In the genomic region with DNA sequence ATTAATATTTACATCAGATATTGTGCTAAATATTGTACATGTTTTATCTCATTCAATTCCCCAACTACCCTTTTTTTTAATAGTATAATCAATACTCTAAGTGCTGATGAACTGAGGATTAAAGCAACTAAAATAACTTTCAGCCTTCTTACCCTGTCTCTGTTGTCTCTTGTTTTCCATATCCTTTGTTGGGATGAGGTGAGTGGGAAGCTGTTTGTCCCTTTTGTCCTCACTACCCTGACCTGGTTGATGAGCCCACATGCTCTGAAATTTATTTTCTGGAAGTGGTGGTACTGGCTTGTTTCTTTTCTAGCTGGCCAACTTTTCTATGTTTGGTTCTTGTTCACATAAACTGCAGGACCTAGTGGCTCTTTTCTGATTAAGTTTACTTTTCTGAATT, we compare ENCODE assay signal across 20 cellular contexts. TPM values are rescaled to one million over a fixed set of nuclear protein-coding genes. Genes with fewer than 3 reads are reported as not detected.
A peak's percentile ranks its signal among the peaks of the same experiment; 100 is the strongest.
DNase-seq lines count a peak whose midpoint lies in the region; ATAC-seq, FAIRE-seq and TF ChIP-seq lines count a peak whose summit lies in the region.
"Had no signal": no experiment of that assay in that cellular context is flagged by ENCODE, and none has a peak within 500 bp of the region (broad histone marks: within the 10 kb centered on the region; RNA-seq: fewer than 3 reads in every experiment).

No MANE protein-coding gene starts in this region.

- H2AK5ac ChIP-seq in H1 (ENCODE audit: low read depth, low read length) = no peak overlapping the region

- no peak overlapping the region for H3K56ac ChIP-seq in H1 (replicated peaks; ENCODE audit: insufficient read length, low read depth, low read length)

- no peak overlapping the region for H2BK20ac ChIP-seq in H1 (ENCODE audit: low read length)

- peaks cover 0 to 6% (median 0%) of the 10 kb centered on the region in 4 experiments; a peak in 2 of 7 replicates for H3K4me1 ChIP-seq in H1 (replicated peaks in 1 of 4; ENCODE audit: control insufficient read depth in 3 of 4, insufficient read depth in 4 of 4, low read length in 3 of 4)
- H3K4me1 ChIP-seq: A549 had no signal

- H3K4me3 Mint-ChIP-seq in activated naive CD8-positive, alpha-beta T cell treated with anti-CD3 and anti-CD28 coated beads, Interleukin-2, amount 50 U/mL, for 24 hours = no peak overlapping the region
- no peak overlapping the region for H3K4me3 Mint-ChIP-seq in activated naive CD8-positive, alpha-beta T cell treated with anti-CD3 and anti-CD28 coated beads for 36 hours
- H3K4me3 Mint-ChIP-seq in mesothelial cell of epicardium = no peak overlapping the region
- H3K4me3 Mint-ChIP-seq: CD4-positive, alpha-beta memory T cell; HFFc6 had no signal

- no peaks in the 10 kb centered on the region for H3K27me3 Mint-ChIP-seq in activated naive CD8-positive, alpha-beta T cell treated with anti-CD3 and anti-CD28 coated beads, Interleukin-2, amount 50 U/mL, for 24 hours
- no peaks in the 10 kb centered on the region for H3K27me3 Mint-ChIP-seq in activated naive CD8-positive, alpha-beta T cell treated with anti-CD3 and anti-CD28 coated beads for 36 hours
- H3K27me3 Mint-ChIP-seq in mesothelial cell of epicardium (ENCODE audit: low read depth) = no peaks in the 10 kb centered on the region
- H3K27me3 Mint-ChIP-seq: CD4-positive, alpha-beta memory T cell had no signal

- no peak for FAIRE-seq in H1 (lab: Jason Lieb, UNC)
- peak; percentile 58 for FAIRE-seq in urothelium cell line (lab: Jason Lieb, UNC)
- FAIRE-seq: A549, H54, HTR-8/SVneo had no signal

- ATAC-seq in activated naive CD8-positive, alpha-beta T cell treated with anti-CD3 and anti-CD28 coated beads, Interleukin-2, amount 50 U/mL, for 24 hours = no peak
- no peak for ATAC-seq in GM21515 (IDR thresholded peaks at IDR 0.05; ENCODE audit: unreplicated experiment)
- ATAC-seq: A549, HCT116 had no signal

- H3K4me1 Mint-ChIP-seq in activated naive CD8-positive, alpha-beta T cell treated with anti-CD3 and anti-CD28 coated beads, Interleukin-2, amount 50 U/mL, for 24 hours = peaks cover 3% of the 10 kb centered on the region
- no peaks in the 10 kb centered on the region for H3K4me1 Mint-ChIP-seq in activated naive CD8-positive, alpha-beta T cell treated with anti-CD3 and anti-CD28 coated beads for 36 hours
- H3K4me1 Mint-ChIP-seq in mesothelial cell of epicardium = peaks cover 58% of the 10 kb centered on the region
- H3K4me1 Mint-ChIP-seq: CD4-positive, alpha-beta memory T cell had no signal

- H3K27ac Mint-ChIP-seq in activated naive CD8-positive, alpha-beta T cell treated with anti-CD3 and anti-CD28 coated beads, Interleukin-2, amount 50 U/mL, for 24 hours = peak overlapping the region; percentile 28
- H3K27ac Mint-ChIP-seq in activated naive CD8-positive, alpha-beta T cell treated with anti-CD3 and anti-CD28 coated beads for 36 hours = no peak overlapping the region
- H3K27ac Mint-ChIP-seq in mesothelial cell of epicardium = peak overlapping the region; percentile 95
- H3K27ac Mint-ChIP-seq: CD4-positive, alpha-beta memory T cell; HFFc6 had no signal

- no peak overlapping the region for H2BK5ac ChIP-seq in H1 (ENCODE audit: low read depth, low read length)

- H4K91ac ChIP-seq in H1 (replicated peaks; ENCODE audit: insufficient read length, low read length) = no peak overlapping the region

- no peak overlapping the region for H3K27ac ChIP-seq in H1 (ENCODE audit: low read depth, low read length)
- H3K27ac ChIP-seq: 22Rv1, A549, C4-2B had no signal

- no peaks in the 10 kb centered on the region for H3K23me2 ChIP-seq in H1 (ENCODE audit: low read depth, low read length)

- H3K9ac ChIP-seq in H1 (replicated peaks in 1 of 4; ENCODE audit: extremely low read depth in 1 of 4, low read depth in 3 of 4, low read length in 3 of 4) = no peak overlapping the region

- H3K4me2 ChIP-seq in H1 (ENCODE audit: insufficient read depth in 1 of 2, low read depth in 2 of 2, low read length in 2 of 2) = no peak overlapping the region; a peak in 1 of 4 replicates
- H3K4me2 ChIP-seq: A549 had no signal

- no peak for TF ChIP-seq POLR2A in H1 (IDR thresholded peaks at IDR 0.05; ENCODE audit: control extremely low read depth in 1 of 2, low read depth in 2 of 2, low read length in 2 of 2)

- no peaks in the 10 kb centered on the region for H3K36me3 Mint-ChIP-seq in activated naive CD8-positive, alpha-beta T cell treated with anti-CD3 and anti-CD28 coated beads, Interleukin-2, amount 50 U/mL, for 24 hours (ENCODE audit: low read depth)
- H3K36me3 Mint-ChIP-seq in activated naive CD8-positive, alpha-beta T cell treated with anti-CD3 and anti-CD28 coated beads for 36 hours = peaks cover 4% of the 10 kb centered on the region
- H3K36me3 Mint-ChIP-seq in mesothelial cell of epicardium = peaks cover 12% of the 10 kb centered on the region

- no peak overlapping the region for H3K23ac ChIP-seq in H1 (ENCODE audit: insufficient read length)

- H3K79me2 ChIP-seq in H1 (ENCODE audit: control insufficient read depth in 1 of 2, insufficient read depth in 2 of 2, low read length in 2 of 2) = no peaks in the 10 kb centered on the region

- H4K8ac ChIP-seq in H1 (ENCODE audit: extremely low read depth, insufficient read depth, low read length) = no peak overlapping the region

- no peak overlapping the region for H3K14ac ChIP-seq in H1 (ENCODE audit: insufficient read length)

- no peak overlapping the region for H2BK12ac ChIP-seq in H1 (ENCODE audit: low read depth, low read length)

- H3K9me3 Mint-ChIP-seq in activated naive CD8-positive, alpha-beta T cell treated with anti-CD3 and anti-CD28 coated beads, Interleukin-2, amount 50 U/mL, for 24 hours = peaks cover 6% of the 10 kb centered on the region
- peaks cover 8% of the 10 kb centered on the region for H3K9me3 Mint-ChIP-seq in activated naive CD8-positive, alpha-beta T cell treated with anti-CD3 and anti-CD28 coated beads for 36 hours
- H3K9me3 Mint-ChIP-seq in mesothelial cell of epicardium = peaks cover 18% of the 10 kb centered on the region

- H4K20me1 ChIP-seq in H1 (replicated peaks in 1 of 2; ENCODE audit: control insufficient read depth in 1 of 2, insufficient read depth in 2 of 2, low read length in 2 of 2) = no peaks in the 10 kb centered on the region

- H2BK15ac ChIP-seq in H1 (ENCODE audit: low read length) = no peak overlapping the region

- POLR2A ChIA-PET in H1 (lab: Charles Lee; ENCODE audit: partially characterized antibody) = no interaction called here

- no peaks in the 10 kb centered on the region for H3K36me3 ChIP-seq in H1 (ENCODE audit: control insufficient read depth in 2 of 4, insufficient read depth in 4 of 4, low read length in 3 of 4)

- no peak overlapping the region for H4K5ac ChIP-seq in H1 (ENCODE audit: insufficient read length, low read depth, low read length)

- H3K79me1 ChIP-seq in H1 (ENCODE audit: low read depth, low read length) = no peaks in the 10 kb centered on the region

- no peak overlapping the region for H3K4me3 ChIP-seq in H1 (ENCODE audit: extremely low read depth in 1 of 4, insufficient read depth in 2 of 4, low read depth in 3 of 4, low read length in 4 of 4)
- H3K4me3 ChIP-seq: A549 had no signal

- CTCF ChIA-PET in H1 (lab: Charles Lee; ENCODE audit: partially characterized antibody) = interaction anchor here (0.8 to 1.2 kb wide), 3 partner anchors 41 to 142 kb away, joined by 4 to 8 read pairs (median 5); no protein-coding TSS in a partner anchor

- H3K27me3 ChIP-seq in H1 (replicated peaks in 1 of 4; ENCODE audit: control insufficient read depth in 3 of 4, extremely low read depth in 1 of 4, insufficient read depth in 3 of 4, low read length in 3 of 4) = no peaks in the 10 kb centered on the region

- TF ChIP-seq EP300 in H1 (IDR thresholded peaks at IDR 0.05; ENCODE audit: borderline replicate concordance in 1 of 2, low read depth in 2 of 2, low read length in 2 of 2) = no peak

- no peak overlapping the region for H2BK120ac ChIP-seq in H1 (replicated peaks; ENCODE audit: low read depth, low read length)

- peak overlapping the region; percentile 60; the same call in 1 of the 2 replicates for H2AFZ ChIP-seq in H1 (ENCODE audit: low read length)

- no peak for TF ChIP-seq RAD21 in H1 (IDR thresholded peaks at IDR 0.05 in 1 of 2, conservative IDR thresholded peaks at IDR 0.05 in 1 of 2; ENCODE audit: low read depth in 2 of 2, low read length in 2 of 2)

- no peak overlapping the region for H3K18ac ChIP-seq in H1 (ENCODE audit: extremely low read depth, low read length)

- no peak for DNase-seq in activated naive CD8-positive, alpha-beta T cell treated with anti-CD3 and anti-CD28 coated beads, Interleukin-2, amount 50 U/mL, for 24 hours
- DNase-seq in activated naive CD8-positive, alpha-beta T cell treated with anti-CD3 and anti-CD28 coated beads for 36 hours = no peak
- DNase-seq in H1 (ENCODE audit: low read depth in 1 of 2, low spot score in 2 of 2) (no peak), mesothelial cell of epicardium (ENCODE audit: low spot score in 2 of 2, unreplicated experiment in 2 of 2) (no peak), urothelium cell line (ENCODE audit: low spot score) (no peak), mesenteric fat pad (ENCODE audit: low spot score) (no peak)
- DNase-seq in activated naive CD4-positive, alpha-beta T cell (lab: John Stamatoyannopoulos, UW) = no peak
- DNase-seq: AML-193; CD4-positive, alpha-beta memory T cell; DMS79 treated with DMSO at 0.1 percent for 48 hours; GF-D8; HFFc6; IMR-90 had no signal

- no peak overlapping the region for H3K4ac ChIP-seq in H1 (replicated peaks; ENCODE audit: insufficient read length, low read depth, low read length)

- TF ChIP-seq CTCF in H1 (IDR thresholded peaks at IDR 0.05; ENCODE audit: control extremely low read depth in 1 of 3, insufficient read depth in 1 of 3, low read depth in 1 of 3, low read length in 3 of 3) = no peak
- TF ChIP-seq CTCF in mesothelial cell of epicardium (IDR thresholded peaks at IDR 0.05; ENCODE audit: unreplicated experiment) = no peak

- H3K9me3 ChIP-seq in H1 (ENCODE audit: insufficient read depth in 2 of 2, low read depth in 1 of 2, low read length in 1 of 2) = no peaks in the 10 kb centered on the region

RNA-seq across cellular contexts. Expression of a gene that starts 9.6 kb away (rescaled TPM):
- not detected for total RNA-seq in activated naive CD8-positive, alpha-beta T cell treated with anti-CD3 and anti-CD28 coated beads for 36 hours
- not detected in 2 replicates for total RNA-seq in H1 (2021; fragmentation: NEBNext Ultra II Directional; extraction: Animal tissue kit (Norgen Biotek cat#: 25700))
- polyA plus RNA-seq in H1 (2011; rRNA removed) = not detected in 2 replicates
- not detected for polyA plus RNA-seq in H1 (2011; cell fraction: cytosol; rRNA removed)
- not detected for polyA plus RNA-seq in H1 (2011; cell fraction: nucleus; rRNA removed)
- polyA plus RNA-seq in H1 (2012, experiment 1 of 2) = 0.29 TPM in 1 of 4 replicates, not detected in the others
- polyA plus RNA-seq in H1 (2012, experiment 2 of 2) = 0.16 TPM
- polyA plus RNA-seq in H1 (2013, experiment 1 of 2) = not detected
- not detected for polyA plus RNA-seq in H1 (2013, experiment 2 of 2)
- polyA minus RNA-seq in H1 (2011; rRNA and poly(A)+ RNA removed) = not detected in 2 replicates
- not detected for polyA minus RNA-seq in H1 (2011; cell fraction: cytosol; rRNA and poly(A)+ RNA removed)
- not detected for polyA minus RNA-seq in H1 (2011; cell fraction: nucleus; rRNA and poly(A)+ RNA removed)
- total RNA-seq in mesothelial cell of epicardium (2.3 to 2.4 TPM (median 2.4 TPM) in 3 replicates), mesenteric fat pad (1.6 TPM)
- total RNA-seq: CD4-positive, alpha-beta memory T cell; HFFc6; IMR-90 had no signal
- polyA plus RNA-seq: A549; CD4-positive, alpha-beta memory T cell; IMR-90 had no signal

RNA-seq across cellular contexts. Expression of a gene that starts 32.8 kb away (rescaled TPM):
- total RNA-seq in activated naive CD8-positive, alpha-beta T cell treated with anti-CD3 and anti-CD28 coated beads for 36 hours = not detected
- not detected in 2 replicates for total RNA-seq in H1 (2021; fragmentation: NEBNext Ultra II Directional; extraction: Animal tissue kit (Norgen Biotek cat#: 25700))
- not detected in 2 replicates for polyA plus RNA-seq in H1 (2011; rRNA removed)
- polyA plus RNA-seq in H1 (2011; cell fraction: cytosol; rRNA removed) = not detected
- not detected for polyA plus RNA-seq in H1 (2011; cell fraction: nucleus; rRNA removed)
- polyA plus RNA-seq in H1 (2012, experiment 1 of 2) = not detected in 4 replicates
- not detected for polyA plus RNA-seq in H1 (2012, experiment 2 of 2)
- polyA plus RNA-seq in H1 (2013, experiment 1 of 2) = not detected
- not detected for polyA plus RNA-seq in H1 (2013, experiment 2 of 2)
- not detected in 2 replicates for polyA minus RNA-seq in H1 (2011; rRNA and poly(A)+ RNA removed)
- not detected for polyA minus RNA-seq in H1 (2011; cell fraction: cytosol; rRNA and poly(A)+ RNA removed)
- not detected for polyA minus RNA-seq in H1 (2011; cell fraction: nucleus; rRNA and poly(A)+ RNA removed)
- total RNA-seq in mesothelial cell of epicardium (202 to 221 TPM (median 202 TPM) in 3 replicates), mesenteric fat pad (2,401 TPM)
- polyA plus RNA-seq: CD4-positive, alpha-beta memory T cell had no signal

RNA-seq across cellular contexts. Expression of a gene that starts 38.9 kb away (rescaled TPM):
- not detected for total RNA-seq in activated naive CD8-positive, alpha-beta T cell treated with anti-CD3 and anti-CD28 coated beads for 36 hours
- total RNA-seq in H1 (2021; fragmentation: NEBNext Ultra II Directional; extraction: Animal tissue kit (Norgen Biotek cat#: 25700)) = not detected in 2 replicates
- not detected in 2 replicates for polyA plus RNA-seq in H1 (2011; rRNA removed)
- not detected for polyA plus RNA-seq in H1 (2011; cell fraction: cytosol; rRNA removed)
- not detected for polyA plus RNA-seq in H1 (2011; cell fraction: nucleus; rRNA removed)
- 0.08 TPM in 1 of 4 replicates, not detected in the others for polyA plus RNA-seq in H1 (2012, experiment 1 of 2)
- polyA plus RNA-seq in H1 (2012, experiment 2 of 2) = not detected
- not detected for polyA plus RNA-seq in H1 (2013, experiment 1 of 2)
- polyA plus RNA-seq in H1 (2013, experiment 2 of 2) = not detected
- polyA minus RNA-seq in H1 (2011; rRNA and poly(A)+ RNA removed) = not detected in 2 replicates
- polyA minus RNA-seq in H1 (2011; cell fraction: cytosol; rRNA and poly(A)+ RNA removed) = not detected
- not detected for polyA minus RNA-seq in H1 (2011; cell fraction: nucleus; rRNA and poly(A)+ RNA removed)
- total RNA-seq in mesothelial cell of epicardium = 1.4 to 1.5 TPM (median 1.5 TPM) in 3 replicates
- not detected for total RNA-seq in mesenteric fat pad
- total RNA-seq: CD4-positive, alpha-beta memory T cell had no signal

RNA-seq across cellular contexts. Expression of a gene that starts 49.4 kb away (rescaled TPM):
- 1 to 10 TPM; 2.7 to 2.8 TPM for total RNA-seq in activated naive CD8-positive, alpha-beta T cell treated with anti-CD3 and anti-CD28 coated beads for 36 hours
- 1.2 and 1.5 TPM in 2 replicates for total RNA-seq in H1 (2021; fragmentation: NEBNext Ultra II Directional; extraction: Animal tissue kit (Norgen Biotek cat#: 25700))
- polyA plus RNA-seq in H1 (2011; rRNA removed) = 0.91 and 1.2 TPM in 2 replicates
- polyA plus RNA-seq in H1 (2011; cell fraction: cytosol; rRNA removed) = 1.2 TPM
- 1.4 TPM for polyA plus RNA-seq in H1 (2011; cell fraction: nucleus; rRNA removed)
- 0.55 to 1.5 TPM (median 0.97 TPM) in 4 replicates for polyA plus RNA-seq in H1 (2012, experiment 1 of 2)
- polyA plus RNA-seq in H1 (2012, experiment 2 of 2) = 0.56 TPM
- polyA plus RNA-seq in H1 (2013, experiment 1 of 2) = 1.8 TPM
- polyA plus RNA-seq in H1 (2013, experiment 2 of 2) = 1.6 TPM
- polyA minus RNA-seq in H1 (2011; rRNA and poly(A)+ RNA removed) = 0.88 and 1.0 TPM in 2 replicates
- polyA minus RNA-seq in H1 (2011; cell fraction: cytosol; rRNA and poly(A)+ RNA removed) = 1.1 TPM
- 2.7 TPM for polyA minus RNA-seq in H1 (2011; cell fraction: nucleus; rRNA and poly(A)+ RNA removed)
- total RNA-seq in mesothelial cell of epicardium = 1.3 to 1.7 TPM (median 1.4 TPM) in 3 replicates
- 0.51 TPM for total RNA-seq in mesenteric fat pad

RNA-seq across cellular contexts. Expression of a gene that starts 49.6 kb away (rescaled TPM):
- total RNA-seq in activated naive CD8-positive, alpha-beta T cell treated with anti-CD3 and anti-CD28 coated beads for 36 hours = 100 to 1,000 TPM; 160 to 175 TPM
- 122 and 134 TPM in 2 replicates for total RNA-seq in H1 (2021; fragmentation: NEBNext Ultra II Directional; extraction: Animal tissue kit (Norgen Biotek cat#: 25700))
- polyA plus RNA-seq in H1 (2011; rRNA removed) = 22.1 and 24.0 TPM in 2 replicates
- 13.6 TPM for polyA plus RNA-seq in H1 (2011; cell fraction: cytosol; rRNA removed)
- 19.4 TPM for polyA plus RNA-seq in H1 (2011; cell fraction: nucleus; rRNA removed)
- polyA plus RNA-seq in H1 (2012, experiment 1 of 2) = 48.7 to 91.9 TPM (median 53.8 TPM) in 4 replicates
- 29.8 TPM for polyA plus RNA-seq in H1 (2012, experiment 2 of 2)
- 86.1 TPM for polyA plus RNA-seq in H1 (2013, experiment 1 of 2)
- polyA plus RNA-seq in H1 (2013, experiment 2 of 2) = 94.0 TPM
- 17.5 and 18.9 TPM in 2 replicates for polyA minus RNA-seq in H1 (2011; rRNA and poly(A)+ RNA removed)
- polyA minus RNA-seq in H1 (2011; cell fraction: cytosol; rRNA and poly(A)+ RNA removed) = 24.6 TPM
- polyA minus RNA-seq in H1 (2011; cell fraction: nucleus; rRNA and poly(A)+ RNA removed) = 23.2 TPM
- total RNA-seq in mesothelial cell of epicardium (72.8 to 81.5 TPM (median 77.0 TPM) in 3 replicates), mesenteric fat pad (45.4 TPM)

Comparison
In these comparisons a context has a peak if more than half of its experiments do, and no peak if none do; other contexts are left out.
1. RNA of a gene that starts 32.8 kb away (total RNA-seq): 2,401 TPM in mesenteric fat pad (single experiment) and 202 to 221 TPM in mesothelial cell of epicardium; not detected in activated naive CD8-positive, alpha-beta T cell treated with anti-CD3 and anti-CD28 coated beads for 36 hours and not detected in H1; every median in the first group is over 100 times any median in the second.